Comparison of ENCODE assay signal across 25 cellular contexts in genomic region chr11:74925281-74925680, GRCh38. TPM values are rescaled to one million over a fixed set of nuclear protein-coding genes. Genes with fewer than 3 reads are reported as not detected.
DNase-seq lines count a peak whose midpoint lies in the region; ATAC-seq and TF ChIP-seq lines count a peak whose summit lies in the region.
"Had no signal": no experiment of that assay in that cellular context is flagged by ENCODE, and none has a peak within 500 bp of the region (broad histone marks: within the 10 kb centered on the region; RNA-seq: fewer than 3 reads in every experiment).

No MANE protein-coding gene starts in this region.

- H3K4ac ChIP-seq in mesenchymal stem cell (ENCODE audit: low read depth in 1 of 2, low read length in 2 of 2): no peak overlapping the region

- intact Hi-C loops in activated T-helper 2 cell treated with anti-CD3 and anti-CD28 coated beads, Interferon-gamma antibody, Interleukin-2, Interleukin-4, amounts not matched to agents 10 μg/mL and 5 μg/mL and 100 μg/mL, durations not matched to agents 14 hours and 24 hours and 36 hours (cut with micrococcal nuclease): loop anchor here (5.0 kb wide), 1 partner anchor 317 kb away; the partner anchor contains the start of gene TPBGL

- H3K27ac Mint-ChIP-seq in T-helper 2 cell treated with Interferon-gamma antibody and Interleukin-4, amounts not matched to agents 5 μg/mL and 100 μg/mL, for 36 hours: peak overlapping the region; percentile 56
- peak overlapping the region; percentile 40 for H3K27ac Mint-ChIP-seq in activated T-helper 2 cell treated with anti-CD3 and anti-CD28 coated beads, Interferon-gamma antibody, Interleukin-2, Interleukin-4, amounts not matched to agents 10 μg/mL and 5 μg/mL and 100 μg/mL, durations not matched to agents 14 hours and 24 hours and 36 hours
- H3K27ac Mint-ChIP-seq: activated naive CD4-positive, alpha-beta T cell treated with anti-CD3 and anti-CD28 coated beads for 36 hours; memory B cell; nephron progenitor cell had no signal

- H3K36me3 ChIP-seq in mesenchymal stem cell (ENCODE audit: control insufficient read depth in 1 of 2, insufficient read depth in 2 of 2, low read depth in 1 of 2, low read length in 2 of 2) (peaks cover 5 to 9% of the 10 kb centered on the region in 2 experiments), BE2C (peaks cover 8% of the 10 kb centered on the region)
- H3K36me3 ChIP-seq: breast epithelium, prostate gland had no signal

- no peaks in the 10 kb centered on the region for H3K27me3 Mint-ChIP-seq in T-helper 2 cell treated with Interferon-gamma antibody and Interleukin-4, amounts not matched to agents 5 μg/mL and 100 μg/mL, for 36 hours (ENCODE audit: low read depth)
- H3K27me3 Mint-ChIP-seq in activated T-helper 2 cell treated with anti-CD3 and anti-CD28 coated beads, Interferon-gamma antibody, Interleukin-2, Interleukin-4, amounts not matched to agents 10 μg/mL and 5 μg/mL and 100 μg/mL, durations not matched to agents 14 hours and 24 hours and 36 hours (ENCODE audit: low read depth): no peaks in the 10 kb centered on the region
- H3K27me3 Mint-ChIP-seq: memory B cell had no signal

- H2AK5ac ChIP-seq in mesenchymal stem cell (ENCODE audit: low read length, severe bottlenecking): no peak overlapping the region

- no peaks in the 10 kb centered on the region for H3K4me1 ChIP-seq in mesenchymal stem cell (ENCODE audit: control insufficient read depth, insufficient read depth, low read depth, low read length)
- H3K4me1 ChIP-seq in BE2C: no peaks in the 10 kb centered on the region
- H3K4me1 ChIP-seq: breast epithelium, prostate gland, upper lobe of right lung had no signal

- TF ChIP-seq CTCF in BE2C (IDR thresholded peaks at IDR 0.05; ENCODE audit: low read depth, low read length): no peak

- H3K27me3 ChIP-seq in mesenchymal stem cell (ENCODE audit: control insufficient read depth in 1 of 2, insufficient read depth in 1 of 2, low read length in 2 of 2) (no peaks in the 10 kb centered on the region), BE2C (no peaks in the 10 kb centered on the region)
- H3K27me3 ChIP-seq: breast epithelium, upper lobe of right lung had no signal

- no peak overlapping the region for H3K27ac ChIP-seq in mesenchymal stem cell (ENCODE audit: low read length, poor library complexity, severe bottlenecking)
- H3K27ac ChIP-seq: breast epithelium, prostate gland, upper lobe of right lung had no signal

- H2BK12ac ChIP-seq in mesenchymal stem cell (ENCODE audit: low read length in 2 of 2): no peak overlapping the region

- no peak overlapping the region for H2BK120ac ChIP-seq in mesenchymal stem cell (ENCODE audit: low read depth, low read length)

- H3K9me3 Mint-ChIP-seq in T-helper 2 cell treated with Interferon-gamma antibody and Interleukin-4, amounts not matched to agents 5 μg/mL and 100 μg/mL, for 36 hours: no peaks in the 10 kb centered on the region
- H3K9me3 Mint-ChIP-seq in activated T-helper 2 cell treated with anti-CD3 and anti-CD28 coated beads, Interferon-gamma antibody, Interleukin-2, Interleukin-4, amounts not matched to agents 10 μg/mL and 5 μg/mL and 100 μg/mL, durations not matched to agents 14 hours and 24 hours and 36 hours: no peaks in the 10 kb centered on the region
- H3K9me3 Mint-ChIP-seq: activated naive CD4-positive, alpha-beta T cell treated with anti-CD3 and anti-CD28 coated beads for 36 hours; memory B cell; nephron progenitor cell had no signal

- no peak overlapping the region for H4K91ac ChIP-seq in mesenchymal stem cell (ENCODE audit: low read length)

- H4K8ac ChIP-seq in mesenchymal stem cell (ENCODE audit: low read length): no peak overlapping the region

- no peak overlapping the region for H2AFZ ChIP-seq in mesenchymal stem cell (ENCODE audit: low read depth, low read length)

- no peak overlapping the region for H2BK15ac ChIP-seq in mesenchymal stem cell (ENCODE audit: low read depth, poor library complexity, severe bottlenecking)

- DNase-seq in T-helper 2 cell treated with Interferon-gamma antibody and Interleukin-4, amounts not matched to agents 5 μg/mL and 100 μg/mL, for 36 hours (ENCODE audit: low spot score): no peak
- DNase-seq in T-helper 2 cell (no peak), GM04503 (ENCODE audit: low read depth) (peak; percentile 91), mesenchymal stem cell (no peak), BE2C (no peak), GF-D8 (lab: John Stamatoyannopoulos, UW) (no peak)
- no peak for DNase-seq in activated T-helper 2 cell treated with anti-CD3 and anti-CD28 coated beads, Interferon-gamma antibody, Interleukin-2, Interleukin-4, amounts not matched to agents 10 μg/mL and 5 μg/mL and 100 μg/mL, durations not matched to agents 14 hours and 24 hours and 36 hours (ENCODE audit: low spot score)
- DNase-seq: 8988T; activated CD4-positive, alpha-beta T cell treated with anti-CD3 and anti-CD28 coated beads for 48 hours; activated naive CD4-positive, alpha-beta T cell treated with anti-CD3 and anti-CD28 coated beads for 36 hours; hypothalamus; kidney; NCI-H1048; NCI-H2029; NCI-H446 treated with DMSO at 0.1 percent for 48 hours; nephron progenitor cell; NK-92 treated with Interleukin-12 subunit alpha and Interleukin-12 subunit beta, amount 100 ng/mL, for 24 hours; small intestine; stimulated activated CD4-positive, alpha-beta T cell treated with anti-CD3 and anti-CD28 coated beads, Interleukin-2, amount 100 ng/mL, for 48 hours; upper lobe of right lung had no signal

- 92% methylated on average over 4 of the region's 4 CpGs for WGBS in mesenchymal stem cell

- no peak overlapping the region for H3K4me2 ChIP-seq in mesenchymal stem cell (ENCODE audit: low read length, poor library complexity, severe bottlenecking)

- H3K4me1 Mint-ChIP-seq in T-helper 2 cell treated with Interferon-gamma antibody and Interleukin-4, amounts not matched to agents 5 μg/mL and 100 μg/mL, for 36 hours (ENCODE audit: low read depth): peaks cover 22% of the 10 kb centered on the region
- H3K4me1 Mint-ChIP-seq in activated T-helper 2 cell treated with anti-CD3 and anti-CD28 coated beads, Interferon-gamma antibody, Interleukin-2, Interleukin-4, amounts not matched to agents 10 μg/mL and 5 μg/mL and 100 μg/mL, durations not matched to agents 14 hours and 24 hours and 36 hours (ENCODE audit: low read depth): peaks cover 25% of the 10 kb centered on the region
- H3K4me1 Mint-ChIP-seq: memory B cell had no signal

- no peaks in the 10 kb centered on the region for H3K79me1 ChIP-seq in mesenchymal stem cell (replicated peaks; ENCODE audit: low read length, poor library complexity, severe bottlenecking)

- H3K9me3 ChIP-seq in mesenchymal stem cell (ENCODE audit: control insufficient read depth, low read length): no peaks in the 10 kb centered on the region
- H3K9me3 ChIP-seq in BE2C: no peaks in the 10 kb centered on the region
- H3K9me3 ChIP-seq: breast epithelium, prostate gland, upper lobe of right lung had no signal

- no peak overlapping the region for H3K4me3 Mint-ChIP-seq in T-helper 2 cell treated with Interferon-gamma antibody and Interleukin-4, amounts not matched to agents 5 μg/mL and 100 μg/mL, for 36 hours
- peak overlapping the region; percentile 15 for H3K4me3 Mint-ChIP-seq in activated T-helper 2 cell treated with anti-CD3 and anti-CD28 coated beads, Interferon-gamma antibody, Interleukin-2, Interleukin-4, amounts not matched to agents 10 μg/mL and 5 μg/mL and 100 μg/mL, durations not matched to agents 14 hours and 24 hours and 36 hours (ENCODE audit: low read depth)
- H3K4me3 Mint-ChIP-seq: activated naive CD4-positive, alpha-beta T cell treated with anti-CD3 and anti-CD28 coated beads for 36 hours; memory B cell; nephron progenitor cell had no signal

- no peak overlapping the region for H3K14ac ChIP-seq in mesenchymal stem cell (ENCODE audit: low read length in 2 of 2)

- H2BK5ac ChIP-seq in mesenchymal stem cell (ENCODE audit: low read depth, low read length, poor library complexity, severe bottlenecking): no peak overlapping the region

- H3K9ac ChIP-seq in mesenchymal stem cell (ENCODE audit: low read length): peak overlapping the region; percentile 67

- H3K18ac ChIP-seq in mesenchymal stem cell (ENCODE audit: low read depth in 1 of 2, low read length in 2 of 2): no peak overlapping the region

- peak overlapping the region in 1 of 2 experiments; percentile 12 for H3K4me3 ChIP-seq in mesenchymal stem cell (ENCODE audit: insufficient read depth in 1 of 2, low read depth in 1 of 2, low read length in 2 of 2)
- H3K4me3 ChIP-seq in BE2C (ENCODE audit: low read depth, low read length): no peak overlapping the region
- H3K4me3 ChIP-seq: breast epithelium, K562, prostate gland, upper lobe of right lung had no signal

- ATAC-seq in HG02678 (IDR thresholded peaks at IDR 0.05; ENCODE audit: unreplicated experiment): no peak
- ATAC-seq: K562, upper lobe of right lung had no signal

- no peak overlapping the region for H3K23ac ChIP-seq in mesenchymal stem cell (ENCODE audit: low read length in 2 of 2)

- H3K36me3 Mint-ChIP-seq in T-helper 2 cell treated with Interferon-gamma antibody and Interleukin-4, amounts not matched to agents 5 μg/mL and 100 μg/mL, for 36 hours (ENCODE audit: low read depth): peaks cover 3% of the 10 kb centered on the region
- H3K36me3 Mint-ChIP-seq in activated T-helper 2 cell treated with anti-CD3 and anti-CD28 coated beads, Interferon-gamma antibody, Interleukin-2, Interleukin-4, amounts not matched to agents 10 μg/mL and 5 μg/mL and 100 μg/mL, durations not matched to agents 14 hours and 24 hours and 36 hours (ENCODE audit: low read depth): peaks cover 5% of the 10 kb centered on the region

RNA-seq across cellular contexts. Expression of gene XRRA1, which starts 23.6 kb away (rescaled TPM):
- 9.9 and 10.7 TPM in 2 replicates for total RNA-seq in activated T-helper 2 cell treated with anti-CD3 and anti-CD28 coated beads, Interferon-gamma antibody, Interleukin-2, Interleukin-4, amounts not matched to agents 10 μg/mL and 5 μg/mL and 100 μg/mL, durations not matched to agents 14 hours and 24 hours and 36 hours
- 4.7 TPM for polyA plus RNA-seq in mesenchymal stem cell (2013, experiment 1 of 2)
- polyA plus RNA-seq in mesenchymal stem cell (2013, experiment 2 of 2): 4.9 TPM
- polyA plus RNA-seq in BE2C (2012; ENCODE audit: insufficient read depth, insufficient read length, low read depth): 16.1 TPM

RNA-seq across cellular contexts. Expression of gene SPCS2, which starts 23.8 kb away (rescaled TPM):
- 169 and 173 TPM in 2 replicates for total RNA-seq in activated T-helper 2 cell treated with anti-CD3 and anti-CD28 coated beads, Interferon-gamma antibody, Interleukin-2, Interleukin-4, amounts not matched to agents 10 μg/mL and 5 μg/mL and 100 μg/mL, durations not matched to agents 14 hours and 24 hours and 36 hours
- polyA plus RNA-seq in mesenchymal stem cell (2013, experiment 1 of 2): 106 TPM
- polyA plus RNA-seq in mesenchymal stem cell (2013, experiment 2 of 2): 105 TPM
- 727 TPM for polyA plus RNA-seq in BE2C (2012; ENCODE audit: insufficient read depth, insufficient read length, low read depth)
